8 cellular contexts compared by ENCODE assay signal in the genomic region with DNA sequence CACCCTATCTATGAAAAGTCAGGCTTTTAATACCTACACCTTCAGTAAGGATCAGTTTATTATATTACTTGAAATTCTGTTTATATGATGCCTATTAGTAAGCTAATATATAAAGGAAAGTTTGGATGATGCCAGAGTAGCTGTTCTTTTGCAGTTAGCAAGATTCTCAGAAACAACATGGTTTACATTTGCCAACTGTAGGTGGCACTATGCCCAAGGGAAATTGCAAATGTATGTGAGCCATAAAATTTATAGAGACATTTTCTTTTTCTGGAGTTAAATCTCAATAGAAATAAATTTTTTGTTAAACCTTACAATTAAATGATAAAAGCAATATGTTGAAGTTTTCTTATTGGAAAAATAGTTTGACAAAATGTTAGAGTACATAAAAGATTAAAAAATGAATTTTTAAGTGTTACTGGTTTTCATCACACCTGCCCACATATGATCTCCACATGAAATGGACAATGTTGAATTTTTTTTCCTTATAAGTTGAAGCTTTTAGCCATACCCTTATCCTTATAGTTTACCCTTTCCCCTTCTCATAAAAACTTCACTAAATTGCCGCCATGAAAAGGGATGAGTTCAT. TPM values are rescaled to one million over a fixed set of nuclear protein-coding genes. Genes with fewer than 3 reads are reported as not detected.
DNase-seq lines count a peak whose midpoint lies in the region; ATAC-seq, FAIRE-seq and TF ChIP-seq lines count a peak whose summit lies in the region.

No MANE protein-coding gene starts in this region.

- H3K4me2 ChIP-seq in K562 (ENCODE audit: insufficient read depth, low read length) = no peak overlapping the region

- H3K36me3 ChIP-seq in K562 (ENCODE audit: control insufficient read depth, insufficient read depth, low read length) (no peaks in the 10 kb centered on the region), left lung (no peaks in the 10 kb centered on the region), testis (ENCODE audit: low read depth, missing control alignments) (no peaks in the 10 kb centered on the region)

- FAIRE-seq in K562 (lab: Jason Lieb, UNC) = peak; percentile 72

- H3K4me3 ChIP-seq in Jurkat, Clone E6-1 (ENCODE audit: low read length) = no peak overlapping the region
- H3K4me3 ChIP-seq in K562 (no peak overlapping the region), left lung (no peak overlapping the region), testis (no peak overlapping the region)

- 0% methylated on average over 1 of the region's 1 CpG for WGBS in K562 (ENCODE audit: insufficient coverage, low coverage, missing lambda C conversion rate)
- WGBS in testis, 2 donors = 69 to 81% methylated on average over 1 of the region's 1 CpG

- H3K27me3 ChIP-seq in K562 (ENCODE audit: control insufficient read depth in 2 of 2, insufficient read depth in 2 of 2, low read length in 2 of 2) (peaks cover 2 to 4% of the 10 kb centered on the region in 2 experiments; a peak in 1 of 5 replicates), left lung (no peaks in the 10 kb centered on the region), testis (no peaks in the 10 kb centered on the region)

- H3K4me1 ChIP-seq in K562 (replicated peaks in 1 of 2; ENCODE audit: control insufficient read depth in 2 of 2, insufficient read depth in 2 of 2, low read length in 2 of 2) (no peaks in the 10 kb centered on the region), left lung (no peaks in the 10 kb centered on the region), testis (no peaks in the 10 kb centered on the region)

- in situ Hi-C loops in K562 (cut with MboI) = no loop called here

- TF ChIP-seq POLR2A in K562 (conservative IDR thresholded peaks at IDR 0.05) = no peak
- no peak for TF ChIP-seq POLR2A in testis (IDR thresholded peaks at IDR 0.05)

- H4K20me1 ChIP-seq in K562 (replicated peaks; ENCODE audit: control insufficient read depth, insufficient read depth, low read length) = no peaks in the 10 kb centered on the region

- POLR2A ChIA-PET in K562 (lab: Yijun Ruan, JAX) = no interaction called here

- no peak overlapping the region for H2AFZ ChIP-seq in K562 (ENCODE audit: low read depth, low read length)

- ATAC-seq in K562 (no peak), left lung (peak; percentile 42), HG02981 (IDR thresholded peaks at IDR 0.05; ENCODE audit: unreplicated experiment) (no peak)

- no peak overlapping the region for H3K9ac ChIP-seq in K562 (ENCODE audit: insufficient read depth in 1 of 2, low read depth in 2 of 2, low read length in 2 of 2)

- no TSS peak for BruUV-seq in K562 (replicated peaks; lab: Mats Ljungman, UMichigan)

- CTCF ChIA-PET in K562 (lab: Yijun Ruan, JAX; ENCODE audit: low intra/inter-chr PET ratio) = interaction anchor here (1.1 kb wide), 1 partner anchor 294 kb away, joined by 4 read pairs; no protein-coding TSS in a partner anchor

- no peaks in the 10 kb centered on the region for H3K9me1 ChIP-seq in K562 (ENCODE audit: control insufficient read depth, insufficient read depth, low read length)

- peak; percentile 73 to 83 for TF ChIP-seq RAD21 in K562 (CRISPR knock-in tag; conservative IDR thresholded peaks at IDR 0.05 in 1 of 2, IDR thresholded peaks at IDR 0.05 in 1 of 2)

- no peaks in the 10 kb centered on the region for H3K79me2 ChIP-seq in K562 (ENCODE audit: control insufficient read depth, insufficient read depth, low read length)

- TF ChIP-seq CTCF in K562 (IDR thresholded peaks at IDR 0.05 in 2 of 3, conservative IDR thresholded peaks at IDR 0.05 in 1 of 3; ENCODE audit: insufficient read depth in 2 of 3, low read depth in 1 of 3, low read length in 3 of 3) (peak; percentile 24 to 69 (median 28); a peak in 3 of 6 replicates), left lung (IDR thresholded peaks at IDR 0.05) (peak; percentile 9 to 35), testis (IDR thresholded peaks at IDR 0.05) (peak in 2 of 3 experiments; percentile 30 to 32)

- H3K9me3 ChIP-seq in K562 (replicated peaks; ENCODE audit: control insufficient read depth, insufficient read depth, low read depth, low read length) (no peaks in the 10 kb centered on the region), left lung (no peaks in the 10 kb centered on the region), testis (no peaks in the 10 kb centered on the region)

- DNase-seq in EH (ENCODE audit: low read depth) (peak; percentile 60), RPMI7951 (ENCODE audit: low read depth) (peak; percentile 53), K562 (ENCODE audit: extremely low read depth in 1 of 4, low spot score in 3 of 4) (peak in 1 of 4 experiments; percentile 43), left lung (no peak), testis (peak; percentile 50), retina (no peak)
- peak; percentile 47 for DNase-seq in Jurkat, Clone E6-1 (ENCODE audit: low read depth, low spot score)

- no peak for TF ChIP-seq EP300 in K562 (IDR thresholded peaks at IDR 0.05; ENCODE audit: low read length)

- H3K27ac ChIP-seq in K562 (ENCODE audit: extremely low read depth, low read depth, low read length) = no peak overlapping the region
- no peak overlapping the region for H3K27ac ChIP-seq in left lung
- H3K27ac ChIP-seq in testis = no peak overlapping the region

- intact Hi-C loops in K562 (cut with micrococcal nuclease) (loop anchor here (2.0 to 10.0 kb wide), 2 partner anchors 187 to 293 kb away; no protein-coding TSS in a partner anchor), left lung (cut with DNase I) (no loop called here), testis (cut with DNase I; ENCODE audit: low total_unique reads) (no loop called here)

TF ChIP-seq in K562, 482 proteins besides CTCF, POLR2A, EP300 and RAD21 (continues in another document):
- 0 out of 2 replicates have a peak, but pooled peaks have one; percentile 55 for TF ChIP-seq BRCA1 (IDR thresholded peaks at IDR 0.05)
- no peak for TF ChIP-seq BRCA1 (CRISPR knock-in tag; IDR thresholded peaks at IDR 0.05)
- TF ChIP-seq EP400 (IDR thresholded peaks at IDR 0.05) = 0 out of 2 replicates have a peak, but pooled peaks have one; percentile 15
- TF ChIP-seq, protein P1, sequence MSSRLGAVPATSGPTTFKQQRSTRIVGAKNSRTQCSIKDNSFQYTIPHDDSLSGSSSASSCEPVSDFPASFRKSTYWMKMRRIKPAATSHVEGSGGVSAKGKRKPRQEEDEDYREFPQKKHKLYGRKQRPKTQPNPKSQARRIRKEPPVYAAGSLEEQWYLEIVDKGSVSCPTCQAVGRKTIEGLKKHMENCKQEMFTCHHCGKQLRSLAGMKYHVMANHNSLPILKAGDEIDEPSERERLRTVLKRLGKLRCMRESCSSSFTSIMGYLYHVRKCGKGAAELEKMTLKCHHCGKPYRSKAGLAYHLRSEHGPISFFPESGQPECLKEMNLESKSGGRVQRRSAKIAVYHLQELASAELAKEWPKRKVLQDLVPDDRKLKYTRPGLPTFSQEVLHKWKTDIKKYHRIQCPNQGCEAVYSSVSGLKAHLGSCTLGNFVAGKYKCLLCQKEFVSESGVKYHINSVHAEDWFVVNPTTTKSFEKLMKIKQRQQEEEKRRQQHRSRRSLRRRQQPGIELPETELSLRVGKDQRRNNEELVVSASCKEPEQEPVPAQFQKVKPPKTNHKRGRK (tag; IDR thresholded peaks at IDR 0.05) = peak; percentile 61

RNA-seq across cellular contexts. Expression of a gene that starts 32.1 kb away (rescaled TPM):
- polyA plus RNA-seq in Jurkat, Clone E6-1 (2012; ENCODE audit: insufficient read depth, insufficient read length) = not detected
- 2.6 and 2.8 TPM in 2 replicates for total RNA-seq in RPMI7951 (2014; rRNA removed; shearing (Covaris generic))
- total RNA-seq in K562 (2011; cell fraction: chromatin; rRNA removed; ENCODE audit: low replicate concordance) = not detected in 2 replicates
- total RNA-seq in K562 (2011; cell fraction: nucleolus; rRNA removed) = not detected in 2 replicates
- not detected in 2 replicates for total RNA-seq in K562 (2011; cell fraction: nucleoplasm; rRNA removed)
- total RNA-seq in K562 (2014; rRNA removed) (not detected in 2 replicates), K562 (2014; rRNA removed; fragmentation: Illumina TruSeq; extraction: Trizol) (not detected in 2 replicates), K562 (2015; rRNA removed; fragmentation: Illumina TruSeq; extraction: Trizol) (not detected in 2 replicates), K562 (2021) (not detected in 2 replicates), left lung (1 to 10 TPM in 1 of 2 donors, under 1 TPM in 1; 0.86 to 1.6 TPM), testis (1 to 10 TPM; 1.1 to 2.0 TPM)
- polyA plus RNA-seq in K562 (2011; rRNA removed) (not detected in 2 replicates), K562 (2014; fragmentation: Illumina TruSeq; extraction: Trizol) (not detected in 2 replicates), K562 (2014; fragmentation: Nextera tagmentation; extraction: Ambion mirVana) (not detected), K562 (2014; rRNA removed) (not detected in 2 replicates), testis (ENCODE audit: insufficient read depth, low read depth, low replicate concordance) (1.9 TPM)
- not detected in 2 replicates for polyA plus RNA-seq in K562 (2011; cell fraction: cytosol; rRNA removed)
- not detected in 2 replicates for polyA plus RNA-seq in K562 (2011; cell fraction: nucleus; rRNA removed)
- not detected in 2 replicates for polyA plus RNA-seq in K562 (2012)
- polyA minus RNA-seq in K562 (2011; rRNA and poly(A)+ RNA removed) = not detected in 2 replicates
- not detected in 2 replicates for polyA minus RNA-seq in K562 (2011; cell fraction: cytosol; rRNA and poly(A)+ RNA removed)
- polyA minus RNA-seq in K562 (2011; cell fraction: nucleus; rRNA and poly(A)+ RNA removed) = not detected in 2 replicates

RNA-seq across cellular contexts. Expression of a gene that starts 48.5 kb away (rescaled TPM):
- not detected for polyA plus RNA-seq in Jurkat, Clone E6-1 (2012; ENCODE audit: insufficient read depth, insufficient read length)
- total RNA-seq in RPMI7951 (2014; rRNA removed; shearing (Covaris generic)) = not detected in 2 replicates
- total RNA-seq in K562 (2011; cell fraction: chromatin; rRNA removed; ENCODE audit: low replicate concordance) = not detected in 2 replicates
- not detected in 2 replicates for total RNA-seq in K562 (2011; cell fraction: nucleolus; rRNA removed)
- total RNA-seq in K562 (2011; cell fraction: nucleoplasm; rRNA removed) = not detected in 2 replicates
- total RNA-seq in K562 (2014; rRNA removed) (not detected in 2 replicates), K562 (2014; rRNA removed; fragmentation: Illumina TruSeq; extraction: Trizol) (not detected in 2 replicates), K562 (2015; rRNA removed; fragmentation: Illumina TruSeq; extraction: Trizol) (not detected in 2 replicates), K562 (2021) (not detected in 2 replicates), left lung (not detected), testis (100 to 1,000 TPM in 1 of 2 donors, 10 to 100 TPM in 1; 70.8 to 141 TPM)
- polyA plus RNA-seq in K562 (2011; rRNA removed) (not detected in 2 replicates), K562 (2014; fragmentation: Illumina TruSeq; extraction: Trizol) (not detected in 2 replicates), K562 (2014; fragmentation: Nextera tagmentation; extraction: Ambion mirVana) (under 1 TPM in 1 of 2 experiments, not detected in 1; 0.01 TPM), K562 (2014; rRNA removed) (not detected in 2 replicates), testis (ENCODE audit: insufficient read depth, low read depth, low replicate concordance) (97.4 TPM)
- polyA plus RNA-seq in K562 (2011; cell fraction: cytosol; rRNA removed) = not detected in 2 replicates
- polyA plus RNA-seq in K562 (2011; cell fraction: nucleus; rRNA removed) = not detected in 2 replicates
- polyA plus RNA-seq in K562 (2012) = not detected in 2 replicates
- 0.06 TPM in 1 of 2 replicates, not detected in the other for polyA minus RNA-seq in K562 (2011; rRNA and poly(A)+ RNA removed)
- not detected in 2 replicates for polyA minus RNA-seq in K562 (2011; cell fraction: cytosol; rRNA and poly(A)+ RNA removed)
- not detected in 2 replicates for polyA minus RNA-seq in K562 (2011; cell fraction: nucleus; rRNA and poly(A)+ RNA removed)

Comparison
In these comparisons a context has a peak if more than half of its experiments do, and no peak if none do; other contexts are left out.
1. DNase-seq: peak in EH (single experiment), Jurkat, Clone E6-1 (single experiment), RPMI7951 (single experiment) and testis (single experiment); none in left lung (0 of 2) and retina (single experiment).
2. RNA of a gene that starts 48.5 kb away (total RNA-seq): 70.8 to 141 TPM in testis; not detected in RPMI7951, not detected in K562 and not detected in left lung; every median in the first group is over 10 times any median in the second.
3. Peak in every context shown above with its lines, with median percentiles within 50 percentile points of each other: CTCF ChIP-seq.